Comparison of ENCODE assay signal across 23 cellular contexts in genomic region chr12:50590869-50591268, GRCh38.
"Had no signal": no experiment of that assay in that cellular context is flagged by ENCODE, and none has a peak within 500 bp of the region (broad histone marks: within the 10 kb centered on the region; RNA-seq: fewer than 3 reads in every experiment).

No MANE protein-coding gene starts in this region.

- H3K9me3 ChIP-seq: adrenal gland, ascending aorta, left lung, tibial artery had no signal

- H3K4me3 Mint-ChIP-seq: activated naive CD4-positive, alpha-beta T cell treated with anti-CD3 and anti-CD28 coated beads, Interleukin-2, amount 10 ng/mL, durations not matched to agents 7 days and 5 days; immature natural killer cell; mesothelial cell of epicardium; nephron; stimulated activated naive CD8-positive, alpha-beta T cell treated with anti-CD3 and anti-CD28 coated beads, Interleukin-15, amount 100 ng/mL, for 72 hours; T-helper 1 cell treated with Interleukin-12 subunit alpha and Interleukin-12 subunit beta and Interleukin-4 antibody, amounts not matched to agents 30 μg/mL and 1 μg/mL, for 36 hours; WTC11 had no signal

- H3K27ac ChIP-seq: adrenal gland, ascending aorta, left lung, parathyroid adenoma, tibial artery had no signal

- ATAC-seq: left lung; right cardiac atrium; stimulated activated naive CD8-positive, alpha-beta T cell treated with anti-CD3 and anti-CD28 coated beads, Interleukin-15, amount 100 ng/mL, for 72 hours; WTC11 had no signal

- H3K4me3 ChIP-seq: adrenal gland, ascending aorta, left lung, tibial artery had no signal

- H3K36me3 ChIP-seq: adrenal gland, ascending aorta, brain microvascular endothelial cell, left lung, tibial artery had no signal

- H2AFZ ChIP-seq: parathyroid adenoma had no signal

- H3K27ac Mint-ChIP-seq: activated naive CD4-positive, alpha-beta T cell treated with anti-CD3 and anti-CD28 coated beads, Interleukin-2, amount 10 ng/mL, durations not matched to agents 7 days and 5 days; immature natural killer cell; mesothelial cell of epicardium; nephron; T-helper 1 cell treated with Interleukin-12 subunit alpha and Interleukin-12 subunit beta and Interleukin-4 antibody, amounts not matched to agents 30 μg/mL and 1 μg/mL, for 36 hours; WTC11 had no signal

- H3K27me3 ChIP-seq: adrenal gland, ascending aorta, brain microvascular endothelial cell, left lung, tibial artery had no signal

- H3K4me1 ChIP-seq: adrenal gland, ascending aorta, tibial artery had no signal

- H3K9ac ChIP-seq: parathyroid adenoma had no signal

- DNase-seq: activated effector memory CD4-positive, alpha-beta T cell treated with Interleukin-2 at 50 U/mL for 16 hours; activated naive CD4-positive, alpha-beta T cell treated with anti-CD3 and anti-CD28 coated beads, Interleukin-2, amount 10 ng/mL, durations not matched to agents 7 days and 5 days; activated T-cell treated with anti-CD3 and anti-CD28 coated beads, Interleukin-2, amount 50 U/mL, for 1 hour; adrenal gland; brain microvascular endothelial cell; caudate nucleus; dermis blood vessel endothelial cell; effector CD8-positive, alpha-beta T cell; erythroblast; foreskin fibroblast; immature natural killer cell; left lung; right cardiac atrium; stimulated activated CD4-positive, alpha-beta T cell treated with anti-CD3 and anti-CD28 coated beads, Interleukin-1b, Interleukin-23, amount 100 ng/mL, for 48 hours; stimulated activated naive CD8-positive, alpha-beta T cell treated with anti-CD3 and anti-CD28 coated beads, Interleukin-15, amount 100 ng/mL, for 72 hours; T1000; tibial artery had no signal

- H3K9me3 Mint-ChIP-seq: activated naive CD4-positive, alpha-beta T cell treated with anti-CD3 and anti-CD28 coated beads, Interleukin-2, amount 10 ng/mL, durations not matched to agents 7 days and 5 days; immature natural killer cell; mesothelial cell of epicardium; nephron; stimulated activated naive CD8-positive, alpha-beta T cell treated with anti-CD3 and anti-CD28 coated beads, Interleukin-15, amount 100 ng/mL, for 72 hours; T-helper 1 cell treated with Interleukin-12 subunit alpha and Interleukin-12 subunit beta and Interleukin-4 antibody, amounts not matched to agents 30 μg/mL and 1 μg/mL, for 36 hours had no signal

- H3K36me3 Mint-ChIP-seq: immature natural killer cell, WTC11 had no signal

- H3K27me3 Mint-ChIP-seq: activated naive CD4-positive, alpha-beta T cell treated with anti-CD3 and anti-CD28 coated beads, Interleukin-2, amount 10 ng/mL, durations not matched to agents 7 days and 5 days; stimulated activated naive CD8-positive, alpha-beta T cell treated with anti-CD3 and anti-CD28 coated beads, Interleukin-15, amount 100 ng/mL, for 72 hours had no signal
